Comparison of ENCODE assay signal across 22 cellular contexts in genomic region chrX:16312761-16313623, GRCh38.
"Had no signal": no experiment of that assay in that cellular context is flagged by ENCODE, and none has a peak within 500 bp of the region (broad histone marks: within the 10 kb centered on the region; RNA-seq: fewer than 3 reads in every experiment).

No MANE protein-coding gene starts in this region.

- H3K4me1 Mint-ChIP-seq: activated B cell treated with CpG ODN at 0.5 μM for 24 hours; activated CD4-positive, alpha-beta T cell treated with anti-CD3 and anti-CD28 coated beads, Interleukin-2, amount 10 ng/mL, durations not matched to agents 24 days and 14 days; activated CD8-positive, alpha-beta memory T cell treated with anti-CD3 and anti-CD28 coated beads, Interleukin-2, amount 10 ng/mL, durations not matched to agents 7 days and 5 days; activated T-helper 17 cell treated with anti-CD3 and anti-CD28 coated beads, Interleukin-2, amount 50 U/mL, for 72 hours; T-helper 17 cell had no signal

- H3K36me3 Mint-ChIP-seq: activated CD8-positive, alpha-beta memory T cell treated with anti-CD3 and anti-CD28 coated beads, Interleukin-2, amount 10 ng/mL, durations not matched to agents 7 days and 5 days; activated naive CD8-positive, alpha-beta T cell had no signal

- ATAC-seq: activated CD8-positive, alpha-beta memory T cell treated with anti-CD3 and anti-CD28 coated beads, Interleukin-2, amount 10 ng/mL, durations not matched to agents 7 days and 5 days; activated T-cell treated with anti-CD3 and anti-CD28 coated beads, Interleukin-2, amount 50 U/mL, for 4 hours; activated T-helper 17 cell treated with anti-CD3 and anti-CD28 coated beads, Interleukin-2, amount 50 U/mL, for 72 hours; K562; T-helper 17 cell had no signal

- H3K4me3 Mint-ChIP-seq: activated B cell treated with CpG ODN at 0.5 μM for 24 hours; activated CD4-positive, alpha-beta T cell treated with anti-CD3 and anti-CD28 coated beads, Interleukin-2, amount 10 ng/mL, durations not matched to agents 24 days and 14 days; activated CD8-positive, alpha-beta memory T cell treated with anti-CD3 and anti-CD28 coated beads, Interleukin-2, amount 10 ng/mL, durations not matched to agents 7 days and 5 days; activated naive CD4-positive, alpha-beta T cell treated with anti-CD3 and anti-CD28 coated beads for 36 hours; activated naive CD8-positive, alpha-beta T cell; activated T-cell treated with anti-CD3 and anti-CD28 coated beads, Interleukin-2, amount 50 U/mL, for 4 hours; activated T-helper 17 cell treated with anti-CD3 and anti-CD28 coated beads, Interleukin-2, amount 50 U/mL, for 72 hours; T-helper 17 cell had no signal

- H3K9me3 Mint-ChIP-seq: activated B cell treated with CpG ODN at 0.5 μM for 24 hours; activated CD4-positive, alpha-beta T cell treated with anti-CD3 and anti-CD28 coated beads, Interleukin-2, amount 10 ng/mL, durations not matched to agents 24 days and 14 days; activated naive CD4-positive, alpha-beta T cell treated with anti-CD3 and anti-CD28 coated beads for 36 hours; activated T-cell treated with anti-CD3 and anti-CD28 coated beads, Interleukin-2, amount 50 U/mL, for 4 hours; activated T-helper 17 cell treated with anti-CD3 and anti-CD28 coated beads, Interleukin-2, amount 50 U/mL, for 72 hours had no signal

- H3K4me2 ChIP-seq: PC-9 had no signal

- H3K4me3 ChIP-seq: K562, PC-9 had no signal

- H2AFZ ChIP-seq: PC-9 had no signal

- DNase-seq: activated B cell treated with CpG ODN at 0.5 μM for 24 hours; activated CD4-positive, alpha-beta T cell treated with anti-CD3 and anti-CD28 coated beads for 1 hour; activated CD4-positive, alpha-beta T cell treated with anti-CD3 and anti-CD28 coated beads, Interleukin-2, amount 10 ng/mL, durations not matched to agents 24 days and 14 days; activated CD4-positive, alpha-beta T cell treated with anti-CD3 and anti-CD28 coated beads, Interleukin-2, amount 50 U/mL, for 48 hours; activated CD8-positive, alpha-beta memory T cell treated with anti-CD3 and anti-CD28 coated beads, Interleukin-2, amount 10 ng/mL, durations not matched to agents 7 days and 5 days; activated gamma-delta T cell; activated naive CD4-positive, alpha-beta T cell treated with anti-CD3 and anti-CD28 coated beads for 36 hours; activated T-cell treated with anti-CD3 and anti-CD28 coated beads, Interleukin-2, amount 50 U/mL, for 4 hours; anterior cingulate cortex; Kasumi-1; NCI-H1105 treated with DMSO at 0.1 percent for 48 hours; NCI-H1436 treated with DMSO at 0.1 percent for 48 hours; NCI-H187; NCI-H2081; NCI-H524; PC-9; SIG-M5; T-helper 17 cell; T-helper 9 cell had no signal

- H3K27ac Mint-ChIP-seq: activated B cell treated with CpG ODN at 0.5 μM for 24 hours; activated CD4-positive, alpha-beta T cell treated with anti-CD3 and anti-CD28 coated beads, Interleukin-2, amount 10 ng/mL, durations not matched to agents 24 days and 14 days; activated CD8-positive, alpha-beta memory T cell treated with anti-CD3 and anti-CD28 coated beads, Interleukin-2, amount 10 ng/mL, durations not matched to agents 7 days and 5 days; activated naive CD4-positive, alpha-beta T cell treated with anti-CD3 and anti-CD28 coated beads for 36 hours; activated naive CD8-positive, alpha-beta T cell; activated T-helper 17 cell treated with anti-CD3 and anti-CD28 coated beads, Interleukin-2, amount 50 U/mL, for 72 hours; T-helper 17 cell had no signal

- H3K27ac ChIP-seq: PC-9 had no signal

- H3K27me3 Mint-ChIP-seq: activated CD4-positive, alpha-beta T cell treated with anti-CD3 and anti-CD28 coated beads, Interleukin-2, amount 10 ng/mL, durations not matched to agents 24 days and 14 days; activated CD8-positive, alpha-beta memory T cell treated with anti-CD3 and anti-CD28 coated beads, Interleukin-2, amount 10 ng/mL, durations not matched to agents 7 days and 5 days had no signal
